In the genomic region with DNA sequence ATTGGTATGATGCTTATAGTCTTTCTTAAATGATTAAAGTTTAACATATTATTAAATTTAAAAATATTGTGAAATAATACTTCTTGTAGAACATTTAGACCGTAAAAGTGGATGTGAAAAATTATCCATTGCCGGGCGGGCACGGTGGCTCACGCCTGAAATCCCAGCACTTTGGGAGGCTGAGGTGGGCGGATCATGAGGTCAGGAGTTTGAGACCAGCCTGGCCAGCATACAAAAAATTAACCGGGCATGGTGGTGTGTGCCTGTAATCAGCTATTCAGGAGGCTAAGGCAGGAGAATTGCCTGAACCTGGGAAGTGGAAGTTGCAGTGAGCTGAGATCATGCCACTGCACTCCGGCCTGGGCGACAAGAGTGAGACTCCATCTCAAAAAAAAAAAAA, we compare ENCODE assay signal across 8 cellular contexts. TPM values are rescaled to one million over a fixed set of nuclear protein-coding genes. Genes with fewer than 3 reads are reported as not detected.
DNase-seq lines count a peak whose midpoint lies in the region; ATAC-seq and TF ChIP-seq lines count a peak whose summit lies in the region.
"Not testable (repeated sequence)": the region's sequence is repeated elsewhere in the genome, so short reads cannot be mapped to it uniquely, and the experiment has no call there.

No MANE protein-coding gene starts in this region.

- not testable (repeated sequence) for H3K36me3 Mint-ChIP-seq in HFFc6 (ENCODE audit: low read depth); activated T-helper 1 cell treated with anti-CD3 and anti-CD28 coated beads, Interleukin-12 subunit alpha, Interleukin-12 subunit beta, Interleukin-2, Interleukin-4 antibody, amounts not matched to agents 30 ng/mL and 10 ng/mL and 1 ng/mL, durations not matched to agents 14 hours and 24 hours and 36 hours (ENCODE audit: low read depth); progenitor cell of endocrine pancreas (ENCODE audit: insufficient read depth)

- H3K9ac ChIP-seq in colonic mucosa (ENCODE audit: low read depth in 2 of 2, low read length in 2 of 2); fibroblast of lung (ENCODE audit: insufficient read depth, low read length): not testable (repeated sequence)
- H3K9ac ChIP-seq in subcutaneous abdominal adipose tissue (ENCODE audit: low read length in 5 of 5): peak overlapping the region in 2 of 5 donors; percentile 38 to 64

- not testable (repeated sequence) for H3K4me3 ChIP-seq in colonic mucosa; right lobe of liver; subcutaneous abdominal adipose tissue (ENCODE audit: low read depth in 1 of 5, low read length in 5 of 5)
- peak overlapping the region in 1 of 4 experiments; percentile 29 for H3K4me3 ChIP-seq in fibroblast of lung (replicated peaks in 1 of 4; ENCODE audit: control extremely low read depth in 1 of 4, insufficient read depth in 1 of 4, low read depth in 3 of 4, low read length in 4 of 4)
- peak overlapping the region in 1 of 2 donors; percentile 8 for H3K4me3 ChIP-seq in vagina

- peaks cover 86% of the 10 kb centered on the region for H3K79me2 ChIP-seq in fibroblast of lung (ENCODE audit: control insufficient read depth, insufficient read depth, low read length)

- H3K9me3 ChIP-seq in colonic mucosa; fibroblast of lung (ENCODE audit: control insufficient read depth, insufficient read depth, low read depth, low read length); right lobe of liver; subcutaneous abdominal adipose tissue (ENCODE audit: control insufficient read depth in 5 of 5, low read length in 5 of 5); vagina: not testable (repeated sequence)

- not testable (repeated sequence) for H3K9me3 Mint-ChIP-seq in HFFc6; activated T-helper 1 cell treated with anti-CD3 and anti-CD28 coated beads, Interleukin-12 subunit alpha, Interleukin-12 subunit beta, Interleukin-2, Interleukin-4 antibody, amounts not matched to agents 30 ng/mL and 10 ng/mL and 1 ng/mL, durations not matched to agents 14 hours and 24 hours and 36 hours; progenitor cell of endocrine pancreas (ENCODE audit: low read depth)

- H4K20me1 ChIP-seq in fibroblast of lung (ENCODE audit: control insufficient read depth, extremely low read depth, insufficient read depth, low read length): not testable (repeated sequence)

- H3K27ac Mint-ChIP-seq in HFFc6 (peak overlapping the region; percentile 95), progenitor cell of endocrine pancreas (peak overlapping the region; percentile 33)
- H3K27ac Mint-ChIP-seq in activated T-helper 1 cell treated with anti-CD3 and anti-CD28 coated beads, Interleukin-12 subunit alpha, Interleukin-12 subunit beta, Interleukin-2, Interleukin-4 antibody, amounts not matched to agents 30 ng/mL and 10 ng/mL and 1 ng/mL, durations not matched to agents 14 hours and 24 hours and 36 hours: peak overlapping the region; percentile 76

- H3K4me2 ChIP-seq in fibroblast of lung (ENCODE audit: extremely low read depth, insufficient read depth, low read length): peak overlapping the region; percentile 16

- WGBS in right lobe of liver (ENCODE audit: insufficient coverage, low coverage, low lambda C conversion rate, missing lambda C conversion rate): 39% methylated on average over 7 of the region's 9 CpGs

- TF ChIP-seq POLR2A in right lobe of liver (IDR thresholded peaks at IDR 0.05); vagina (IDR thresholded peaks at IDR 0.05): not testable (repeated sequence)

- not testable (repeated sequence) for H3K27me3 ChIP-seq in colonic mucosa; fibroblast of lung (ENCODE audit: control insufficient read depth, insufficient read depth, low read length); right lobe of liver; subcutaneous abdominal adipose tissue (ENCODE audit: control insufficient read depth in 5 of 5, insufficient read depth in 4 of 5, low read length in 5 of 5); vagina

- not testable (repeated sequence) for H3K27me3 Mint-ChIP-seq in HFFc6 (ENCODE audit: insufficient read depth); activated T-helper 1 cell treated with anti-CD3 and anti-CD28 coated beads, Interleukin-12 subunit alpha, Interleukin-12 subunit beta, Interleukin-2, Interleukin-4 antibody, amounts not matched to agents 30 ng/mL and 10 ng/mL and 1 ng/mL, durations not matched to agents 14 hours and 24 hours and 36 hours (ENCODE audit: insufficient read depth); progenitor cell of endocrine pancreas

- peak in 1 of 4 donors; percentile 15 for ATAC-seq in right lobe of liver

- H3K4me1 Mint-ChIP-seq in HFFc6 (ENCODE audit: low read depth) (peaks cover 42% of the 10 kb centered on the region), progenitor cell of endocrine pancreas (ENCODE audit: low read depth) (peaks cover 26% of the 10 kb centered on the region)
- peaks cover 51% of the 10 kb centered on the region for H3K4me1 Mint-ChIP-seq in activated T-helper 1 cell treated with anti-CD3 and anti-CD28 coated beads, Interleukin-12 subunit alpha, Interleukin-12 subunit beta, Interleukin-2, Interleukin-4 antibody, amounts not matched to agents 30 ng/mL and 10 ng/mL and 1 ng/mL, durations not matched to agents 14 hours and 24 hours and 36 hours (ENCODE audit: low read depth)

- not testable (repeated sequence) for DNase-seq in HFFc6; activated T-helper 1 cell treated with anti-CD3 and anti-CD28 coated beads, Interleukin-12 subunit alpha, Interleukin-12 subunit beta, Interleukin-2, Interleukin-4 antibody, amounts not matched to agents 30 ng/mL and 10 ng/mL and 1 ng/mL, durations not matched to agents 14 hours and 24 hours and 36 hours (ENCODE audit: low spot score); colonic mucosa; right lobe of liver; progenitor cell of endocrine pancreas (ENCODE audit: low spot score, unreplicated experiment); vagina (ENCODE audit: extremely low spot score in 2 of 2)
- DNase-seq in fibroblast of lung (ENCODE audit: low read depth in 2 of 2): peak in 1 of 2 donors; percentile 36

- H3K4me3 Mint-ChIP-seq in HFFc6: peak overlapping the region; percentile 74; the same call in 1 of the 2 replicates
- H3K4me3 Mint-ChIP-seq in activated T-helper 1 cell treated with anti-CD3 and anti-CD28 coated beads, Interleukin-12 subunit alpha, Interleukin-12 subunit beta, Interleukin-2, Interleukin-4 antibody, amounts not matched to agents 30 ng/mL and 10 ng/mL and 1 ng/mL, durations not matched to agents 14 hours and 24 hours and 36 hours; progenitor cell of endocrine pancreas (ENCODE audit: low read depth): not testable (repeated sequence)

- not testable (repeated sequence) for H3K36me3 ChIP-seq in colonic mucosa; fibroblast of lung (ENCODE audit: control insufficient read depth, insufficient read depth, low read length); right lobe of liver; subcutaneous abdominal adipose tissue (ENCODE audit: control insufficient read depth in 5 of 5, insufficient read depth in 5 of 5, low read length in 5 of 5); vagina

- not testable (repeated sequence) for TF ChIP-seq CTCF in HFFc6 (IDR thresholded peaks at IDR 0.05); colonic mucosa (IDR thresholded peaks at IDR 0.05); fibroblast of lung (conservative IDR thresholded peaks at IDR 0.05 in 1 of 2, IDR thresholded peaks at IDR 0.05 in 1 of 2; ENCODE audit: low read depth in 1 of 2, low read length in 2 of 2); right lobe of liver (IDR thresholded peaks at IDR 0.05); progenitor cell of endocrine pancreas (IDR thresholded peaks at IDR 0.05; ENCODE audit: unreplicated experiment); vagina (IDR thresholded peaks at IDR 0.05)

- intact Hi-C loops in activated T-helper 1 cell treated with anti-CD3 and anti-CD28 coated beads, Interleukin-12 subunit alpha, Interleukin-12 subunit beta, Interleukin-2, Interleukin-4 antibody, amounts not matched to agents 30 ng/mL and 10 ng/mL and 1 ng/mL, durations not matched to agents 14 hours and 24 hours and 36 hours (cut with micrococcal nuclease): loop anchor here (2.0 kb wide), 1 partner anchor 18 kb away; no protein-coding TSS in a partner anchor
- intact Hi-C loops in colonic mucosa (cut with DNase I); right lobe of liver (cut with DNase I); vagina (cut with DNase I): not testable (repeated sequence)

- not testable (repeated sequence) for H2AFZ ChIP-seq in fibroblast of lung (ENCODE audit: low read length)

- H3K27ac ChIP-seq in colonic mucosa: peak overlapping the region; percentile 80
- H3K27ac ChIP-seq in fibroblast of lung (ENCODE audit: insufficient read depth, low read length): peak overlapping the region; percentile 86
- H3K27ac ChIP-seq in right lobe of liver: peak overlapping the region; percentile 46 to 65 (median 59)
- H3K27ac ChIP-seq in subcutaneous abdominal adipose tissue (ENCODE audit: low read depth, low read length): peak overlapping the region; percentile 84
- H3K27ac ChIP-seq in vagina: peak overlapping the region; percentile 96

- H3K4me1 ChIP-seq in colonic mucosa: peaks cover 12% of the 10 kb centered on the region
- peaks cover 13% of the 10 kb centered on the region for H3K4me1 ChIP-seq in fibroblast of lung (ENCODE audit: control insufficient read depth, extremely low read depth, insufficient read depth, low read length)
- peaks cover 0 to 34% (median 4%) of the 10 kb centered on the region in 4 donors for H3K4me1 ChIP-seq in right lobe of liver
- H3K4me1 ChIP-seq in subcutaneous abdominal adipose tissue (ENCODE audit: control insufficient read depth in 5 of 5, insufficient read depth in 5 of 5, low read length in 5 of 5): peaks cover 11 to 58% (median 45%) of the 10 kb centered on the region in 5 donors
- peaks cover 87% of the 10 kb centered on the region for H3K4me1 ChIP-seq in vagina

RNA-seq across cellular contexts. Expression of a gene that starts 17.7 kb away (rescaled TPM):
- total RNA-seq in HFFc6 (2021; fragmentation: NEBNext Ultra II Directional; extraction: Animal tissue kit (Norgen Biotek cat#: 25700)): 10 to 100 TPM; 38.6 to 46.3 (median 41.1) TPM
- 97.7 and 98.1 TPM in 2 replicates for total RNA-seq in activated T-helper 1 cell treated with anti-CD3 and anti-CD28 coated beads, Interleukin-12 subunit alpha, Interleukin-12 subunit beta, Interleukin-2, Interleukin-4 antibody, amounts not matched to agents 30 ng/mL and 10 ng/mL and 1 ng/mL, durations not matched to agents 14 hours and 24 hours and 36 hours
- 10 to 100 TPM; 34.8 to 44.5 TPM for total RNA-seq in colonic mucosa
- total RNA-seq in fibroblast of lung: 25.4 and 33.2 TPM in 2 replicates
- 23.5 and 24.2 TPM in 2 replicates for polyA plus RNA-seq in fibroblast of lung
- 25.9 and 30.7 TPM in 2 replicates for polyA plus RNA-seq in fibroblast of lung (2012)
- polyA minus RNA-seq in fibroblast of lung (ENCODE audit: low replicate concordance): 31.8 and 33.6 TPM in 2 replicates
- total RNA-seq in right lobe of liver: 10 to 100 TPM; 14.1 to 20.5 (median 16.1) TPM
- total RNA-seq in progenitor cell of endocrine pancreas: 71.8 and 76.6 TPM in 2 replicates
- total RNA-seq in vagina: 55.5 TPM

Comparison
In these comparisons a context has a peak if more than half of its experiments do, and no peak if none do; other contexts are left out.
1. H3K27ac Mint-ChIP-seq: peak in every context shown above with its lines; median percentile 95 in HFFc6; 76 in activated T-helper 1 cell treated with anti-CD3 and anti-CD28 coated beads, Interleukin-12 subunit alpha, Interleukin-12 subunit beta, Interleukin-2, Interleukin-4 antibody, amounts not matched to agents 30 ng/mL and 10 ng/mL and 1 ng/mL, durations not matched to agents 14 hours and 24 hours and 36 hours; 33 in progenitor cell of endocrine pancreas.